8 cellular contexts compared by ENCODE assay signal in genomic region chr11:128039140-128040021, GRCh38.
DNase-seq lines count a peak whose midpoint lies in the region; ATAC-seq and TF ChIP-seq lines count a peak whose summit lies in the region.

No MANE protein-coding gene starts in this region.

- CTCF ChIA-PET in WTC11 (lab: Charles Lee), result interaction anchor here (1.1 to 1.7 kb wide), 2 partner anchors 112 to 118 kb away, joined by 3 to 6 read pairs; no protein-coding TSS in a partner anchor

- H3K27ac Mint-ChIP-seq in IgD-negative memory B cell, result peak overlapping the region in 2 of 3 donors; percentile 4 to 9
- H3K27ac Mint-ChIP-seq in central memory CD8-positive, alpha-beta T cell (ENCODE audit: low read depth), result no peak overlapping the region
- H3K27ac Mint-ChIP-seq in progenitor cell of endocrine pancreas, result no peak overlapping the region
- no peak overlapping the region for H3K27ac Mint-ChIP-seq in WTC11

- H3K9ac ChIP-seq in BLaER1, result no peak overlapping the region

- H3K27ac ChIP-seq in BLaER1, result no peak overlapping the region
- H3K27ac ChIP-seq in hepatocyte, result no peak overlapping the region

- peaks cover 32% of the 10 kb centered on the region for H3K27me3 Mint-ChIP-seq in IgD-negative memory B cell
- no peaks in the 10 kb centered on the region for H3K27me3 Mint-ChIP-seq in central memory CD8-positive, alpha-beta T cell
- peaks cover 3% of the 10 kb centered on the region for H3K27me3 Mint-ChIP-seq in progenitor cell of endocrine pancreas
- H3K27me3 Mint-ChIP-seq in WTC11 (ENCODE audit: low read depth), result no peaks in the 10 kb centered on the region

- H3K4me3 ChIP-seq in BLaER1 (no peak overlapping the region), hepatocyte (no peak overlapping the region)

- H3K4me1 Mint-ChIP-seq in IgD-negative memory B cell (peaks cover 10 to 15% (median 11%) of the 10 kb centered on the region in 3 donors), progenitor cell of endocrine pancreas (ENCODE audit: low read depth) (peaks cover 4% of the 10 kb centered on the region), WTC11 (no peaks in the 10 kb centered on the region)
- peaks cover 26% of the 10 kb centered on the region for H3K4me1 Mint-ChIP-seq in central memory CD8-positive, alpha-beta T cell

- H3K4me2 ChIP-seq in BLaER1, result peak overlapping the region; percentile 49
- no peak overlapping the region for H3K4me2 ChIP-seq in hepatocyte

- peak in 3 of 4 experiments; percentile 36 to 52 (median 45) for DNase-seq in activated CD4-positive, CD25-positive, alpha-beta regulatory T cell (lab: John Stamatoyannopoulos, UW)
- peak; percentile 50 to 73 for DNase-seq in central memory CD8-positive, alpha-beta T cell (ENCODE audit: low spot score in 2 of 2)
- DNase-seq in progenitor cell of endocrine pancreas (ENCODE audit: low spot score, unreplicated experiment) (no peak), hepatocyte (ENCODE audit: low spot score) (no peak), WTC11 (ENCODE audit: low spot score) (no peak)

- TF ChIP-seq CTCF in progenitor cell of endocrine pancreas (IDR thresholded peaks at IDR 0.05; ENCODE audit: unreplicated experiment) (peak; percentile 17), hepatocyte (IDR thresholded peaks at IDR 0.05; ENCODE audit: poor library complexity) (no peak), WTC11 (IDR thresholded peaks at IDR 0.05) (no peak)

- H3K9me3 ChIP-seq in BLaER1, result peaks cover 3% of the 10 kb centered on the region; the same call in 1 of the 2 replicates
- H3K9me3 ChIP-seq in hepatocyte (ENCODE audit: low read depth), result no peaks in the 10 kb centered on the region

- H3K4me3 Mint-ChIP-seq in IgD-negative memory B cell (no peak overlapping the region), progenitor cell of endocrine pancreas (ENCODE audit: low read depth) (no peak overlapping the region), WTC11 (no peak overlapping the region)
- H3K4me3 Mint-ChIP-seq in central memory CD8-positive, alpha-beta T cell, result no peak overlapping the region

- ATAC-seq in GM21381 (IDR thresholded peaks at IDR 0.05; ENCODE audit: unreplicated experiment), result peak; percentile 94
- ATAC-seq in central memory CD8-positive, alpha-beta T cell (replicated peaks; ENCODE audit: extremely low read depth, poor library complexity, severe bottlenecking), result peak; percentile 96
- ATAC-seq in WTC11, result no peak

- no peaks in the 10 kb centered on the region for H3K9me2 ChIP-seq in hepatocyte (replicated peaks; ENCODE audit: insufficient read depth)

- H3K27me3 ChIP-seq in BLaER1, result no peaks in the 10 kb centered on the region
- peaks cover 3% of the 10 kb centered on the region for H3K27me3 ChIP-seq in hepatocyte

- no peak overlapping the region for H2AFZ ChIP-seq in hepatocyte

- peaks cover 32% of the 10 kb centered on the region for H3K4me1 ChIP-seq in BLaER1
- no peaks in the 10 kb centered on the region for H3K4me1 ChIP-seq in hepatocyte (ENCODE audit: insufficient read depth)

- H4K20me1 ChIP-seq in BLaER1 (no peaks in the 10 kb centered on the region), hepatocyte (ENCODE audit: insufficient read depth, poor library complexity, severe bottlenecking) (no peaks in the 10 kb centered on the region)

- H3K79me2 ChIP-seq in hepatocyte, result no peaks in the 10 kb centered on the region

- peaks cover 2% of the 10 kb centered on the region for H3K36me3 Mint-ChIP-seq in IgD-negative memory B cell
- peaks cover 14% of the 10 kb centered on the region for H3K36me3 Mint-ChIP-seq in central memory CD8-positive, alpha-beta T cell (ENCODE audit: insufficient read depth)
- H3K36me3 Mint-ChIP-seq in progenitor cell of endocrine pancreas (ENCODE audit: insufficient read depth), result no peaks in the 10 kb centered on the region
- H3K36me3 Mint-ChIP-seq in WTC11, result no peaks in the 10 kb centered on the region

- WGBS in hepatocyte (ENCODE audit: low lambda C conversion rate, missing lambda C conversion rate), result 85% methylated on average over 8 of the region's 8 CpGs

- peaks cover 0 to 2% (median under 1%) of the 10 kb centered on the region in 3 donors for H3K9me3 Mint-ChIP-seq in IgD-negative memory B cell
- H3K9me3 Mint-ChIP-seq in central memory CD8-positive, alpha-beta T cell, result no peaks in the 10 kb centered on the region
- no peaks in the 10 kb centered on the region for H3K9me3 Mint-ChIP-seq in progenitor cell of endocrine pancreas (ENCODE audit: low read depth)
- no peaks in the 10 kb centered on the region for H3K9me3 Mint-ChIP-seq in WTC11

- POLR2A ChIA-PET in WTC11 (lab: Charles Lee), result interaction anchor here (0.5 kb wide), 1 partner anchor 131 kb away, joined by 3 read pairs; no protein-coding TSS in a partner anchor

- H3K36me3 ChIP-seq in BLaER1 (no peaks in the 10 kb centered on the region), hepatocyte (replicated peaks; ENCODE audit: insufficient read depth, low read depth) (no peaks in the 10 kb centered on the region)

TF ChIP-seq in WTC11, 78 proteins besides CTCF, POLR2A, EP300 and RAD21:
- TF ChIP-seq MXD4 (CRISPR knock-in tag; IDR thresholded peaks at IDR 0.05; ENCODE audit: borderline replicate concordance) (no peak), CREM (CRISPR knock-in tag; IDR thresholded peaks at IDR 0.05) (no peak), ZNF671 (CRISPR knock-in tag; IDR thresholded peaks at IDR 0.05) (no peak), JAZF1 (CRISPR knock-in tag; IDR thresholded peaks at IDR 0.05) (no peak), NFYB (CRISPR knock-in tag; conservative IDR thresholded peaks at IDR 0.05; ENCODE audit: low read depth) (no peak), ZMAT4 (CRISPR knock-in tag; IDR thresholded peaks at IDR 0.05) (no peak), ZNF317 (CRISPR knock-in tag; IDR thresholded peaks at IDR 0.05; ENCODE audit: borderline replicate concordance, low read depth) (no peak), EMX1 (CRISPR knock-in tag; IDR thresholded peaks at IDR 0.05) (no peak), ZNF416 (CRISPR knock-in tag; IDR thresholded peaks at IDR 0.05) (no peak), ZNF512 (CRISPR knock-in tag; IDR thresholded peaks at IDR 0.05; ENCODE audit: borderline replicate concordance) (no peak), E2F1 (CRISPR knock-in tag; IDR thresholded peaks at IDR 0.05) (no peak), ZNF232 (CRISPR knock-in tag; IDR thresholded peaks at IDR 0.05) (no peak), USF1 (CRISPR knock-in tag; IDR thresholded peaks at IDR 0.05) (no peak)

Comparison
In these comparisons a context has a peak if more than half of its experiments do, and no peak if none do; other contexts are left out.
1. H3K27ac Mint-ChIP-seq: peak in IgD-negative memory B cell (2 of 3); none in central memory CD8-positive, alpha-beta T cell (single experiment), progenitor cell of endocrine pancreas (single experiment) and WTC11 (single experiment).
2. DNase-seq: peak in activated CD4-positive, CD25-positive, alpha-beta regulatory T cell (3 of 4) and central memory CD8-positive, alpha-beta T cell (2 of 2); none in progenitor cell of endocrine pancreas (single experiment), hepatocyte (single experiment) and WTC11 (single experiment).